Comparison of ENCODE assay signal across 16 cellular contexts in genomic region chr5:16932401-16932800, GRCh38. TPM values are rescaled to one million over a fixed set of nuclear protein-coding genes. Genes with fewer than 3 reads are reported as not detected.
A peak's percentile ranks its signal among the peaks of the same experiment; 100 is the strongest.
DNase-seq lines count a peak whose midpoint lies in the region; ATAC-seq and TF ChIP-seq lines count a peak whose summit lies in the region.
"Had no signal": no experiment of that assay in that cellular context is flagged by ENCODE, and none has a peak within 500 bp of the region (broad histone marks: within the 10 kb centered on the region; RNA-seq: fewer than 3 reads in every experiment).

No MANE protein-coding gene starts in this region.

- peaks cover 35% of the 10 kb centered on the region for H3K4me1 ChIP-seq in ACC112 (ENCODE audit: control insufficient read depth, insufficient read depth, low read length, unreplicated experiment)
- H3K4me1 ChIP-seq in Panc1 (ENCODE audit: control insufficient read depth, insufficient read depth, low read length) = peaks cover 47% of the 10 kb centered on the region
- H3K4me1 ChIP-seq in neural progenitor cell = peaks cover 27% of the 10 kb centered on the region
- H3K4me1 ChIP-seq in ascending aorta = no peaks in the 10 kb centered on the region
- H3K4me1 ChIP-seq: parathyroid adenoma had no signal

- H3K27me3 Mint-ChIP-seq in neural progenitor cell (ENCODE audit: insufficient read depth, low read depth) = peaks cover 10% of the 10 kb centered on the region

- no TSS peak for BruUV-seq in Panc1 (replicated peaks; lab: Mats Ljungman, UMichigan)

- peak overlapping the region; percentile 16 for H3K4me3 Mint-ChIP-seq in neural progenitor cell
- H3K4me3 Mint-ChIP-seq: activated CD8-positive, alpha-beta memory T cell treated with anti-CD3 and anti-CD28 coated beads, Interleukin-2, amount 10 ng/mL, durations not matched to agents 7 days and 5 days had no signal

- H3K27ac ChIP-seq in ACC112 (ENCODE audit: low read depth, low read length) (peak overlapping the region; percentile 20; the same call in 1 of the 2 replicates), Panc1 (ENCODE audit: low read length) (peak overlapping the region; percentile 91), neural progenitor cell (no peak overlapping the region), ascending aorta (no peak overlapping the region)
- H3K27ac ChIP-seq: foreskin keratinocyte, parathyroid adenoma had no signal

- no peak for ATAC-seq in Panc1
- ATAC-seq: activated CD8-positive, alpha-beta memory T cell treated with anti-CD3 and anti-CD28 coated beads, Interleukin-2, amount 10 ng/mL, durations not matched to agents 7 days and 5 days; foreskin keratinocyte had no signal

- H3K36me3 Mint-ChIP-seq in neural progenitor cell = peaks cover 3% of the 10 kb centered on the region
- H3K36me3 Mint-ChIP-seq: activated CD8-positive, alpha-beta memory T cell treated with anti-CD3 and anti-CD28 coated beads, Interleukin-2, amount 10 ng/mL, durations not matched to agents 7 days and 5 days had no signal

- peaks cover 3% of the 10 kb centered on the region for H3K9me3 Mint-ChIP-seq in neural progenitor cell

- H3K36me3 ChIP-seq in ACC112 (ENCODE audit: insufficient read depth, low read length) (no peaks in the 10 kb centered on the region), Panc1 (ENCODE audit: control insufficient read depth, insufficient read depth, low read length) (peaks cover 6% of the 10 kb centered on the region), neural progenitor cell (no peaks in the 10 kb centered on the region), ascending aorta (no peaks in the 10 kb centered on the region)
- H3K36me3 ChIP-seq: Peyer's patch had no signal

- POLR2A ChIA-PET in Panc1 (lab: Charles Lee) = no interaction called here

- peaks cover 55% of the 10 kb centered on the region for H3K4me1 Mint-ChIP-seq in neural progenitor cell

- no peaks in the 10 kb centered on the region for H3K27me3 ChIP-seq in ACC112 (ENCODE audit: insufficient read depth, low read length)
- peaks cover 5% of the 10 kb centered on the region for H3K27me3 ChIP-seq in Panc1 (ENCODE audit: control insufficient read depth, insufficient read depth, low read length)
- H3K27me3 ChIP-seq in neural progenitor cell = peaks cover 20% of the 10 kb centered on the region
- no peaks in the 10 kb centered on the region for H3K27me3 ChIP-seq in ascending aorta
- H3K27me3 ChIP-seq: foreskin keratinocyte, Peyer's patch had no signal

- no peak overlapping the region for H3K9ac ChIP-seq in neural progenitor cell
- H3K9ac ChIP-seq: parathyroid adenoma had no signal

- no peak overlapping the region for H2AFZ ChIP-seq in ACC112 (ENCODE audit: low read length, unreplicated experiment)
- H2AFZ ChIP-seq in neural progenitor cell (replicated peaks) = no peak overlapping the region
- H2AFZ ChIP-seq: parathyroid adenoma had no signal

- H3K79me2 ChIP-seq in ACC112 (ENCODE audit: control insufficient read depth, insufficient read depth, low read length, unreplicated experiment) = peaks cover 82% of the 10 kb centered on the region
- H3K79me2 ChIP-seq in neural progenitor cell (ENCODE audit: low read depth) = peaks cover 81% of the 10 kb centered on the region
- H3K79me2 ChIP-seq: parathyroid adenoma had no signal

- H3K9me3 ChIP-seq in Panc1 (ENCODE audit: control insufficient read depth, insufficient read depth, low read depth, low read length) (no peaks in the 10 kb centered on the region), neural progenitor cell (ENCODE audit: low read depth) (no peaks in the 10 kb centered on the region), ascending aorta (no peaks in the 10 kb centered on the region)
- H3K9me3 ChIP-seq: Peyer's patch had no signal

- TF ChIP-seq CTCF in Panc1 (IDR thresholded peaks at IDR 0.05) (no peak), fibroblast of the aortic adventitia (IDR thresholded peaks at IDR 0.05; ENCODE audit: insufficient read depth, low read length) (no peak), neural progenitor cell (IDR thresholded peaks at IDR 0.05) (no peak), ascending aorta (IDR thresholded peaks at IDR 0.05) (no peak)

- no peak overlapping the region for H3K4me2 ChIP-seq in neural progenitor cell

- DNase-seq in Panc1 (ENCODE audit: low read depth, low spot score) (no peak), fibroblast of the aortic adventitia (ENCODE audit: low read depth) (no peak), neural progenitor cell (ENCODE audit: low spot score) (no peak), NCI-H1930 (lab: John Stamatoyannopoulos, UW) (no peak), ascending aorta (ENCODE audit: low spot score in 2 of 2) (no peak), ureter (ENCODE audit: low spot score) (no peak), SKM-1 (lab: John Stamatoyannopoulos, UW; ENCODE audit: unreplicated experiment) (no peak)
- DNase-seq: activated CD8-positive, alpha-beta memory T cell treated with anti-CD3 and anti-CD28 coated beads, Interleukin-2, amount 10 ng/mL, durations not matched to agents 7 days and 5 days; activated gamma-delta T cell; foreskin keratinocyte; midbrain; NCI-H187; Peyer's patch; stimulated activated CD4-positive, alpha-beta T cell treated with anti-CD3 and anti-CD28 coated beads, Interleukin-15, amount 100 ng/mL, for 24 hours had no signal

- peaks cover 73% of the 10 kb centered on the region for H4K20me1 ChIP-seq in neural progenitor cell (ENCODE audit: low read depth)

- peaks cover 23% of the 10 kb centered on the region for H3F3A ChIP-seq in neural progenitor cell (ENCODE audit: low read depth)

- in situ Hi-C loops in Panc1 (cut with HindIII; ENCODE audit: low pct_unique_long_range_greater_than_20kb, low sequenced_read_pairs) = loop anchor here (25.0 kb wide), 1 partner anchor 205 kb away; no protein-coding TSS in a partner anchor

- intact Hi-C loops in Panc1 (cut with micrococcal nuclease; ENCODE audit: unreplicated experiment) = loop anchor here (5.0 kb wide), 2 partner anchors 140 to 195 kb away; no protein-coding TSS in a partner anchor
- intact Hi-C loops in ascending aorta (cut with DNase I) = no loop called here

- CTCF ChIA-PET in Panc1 (lab: Charles Lee) = interaction anchor here (0.7 to 1.9 kb wide), 3 partner anchors 200 to 270 kb away, joined by 4 to 12 read pairs (median 8); no protein-coding TSS in a partner anchor

- no peak overlapping the region for H3K27ac Mint-ChIP-seq in neural progenitor cell
- H3K27ac Mint-ChIP-seq: activated CD8-positive, alpha-beta memory T cell treated with anti-CD3 and anti-CD28 coated beads, Interleukin-2, amount 10 ng/mL, durations not matched to agents 7 days and 5 days had no signal

- H3K4me3 ChIP-seq in ACC112 (ENCODE audit: low read depth, low read length) (peak overlapping the region; percentile 86), Panc1 (ENCODE audit: low read depth in 2 of 2, low read length in 2 of 2) (peak overlapping the region; percentile 96 to 97), fibroblast of the aortic adventitia (ENCODE audit: low read depth, low read length) (peak overlapping the region; percentile 35), neural progenitor cell (no peak overlapping the region), ascending aorta (no peak overlapping the region)

RNA-seq across cellular contexts. Expression of gene MYO10, which starts 3.7 kb away (rescaled TPM):
- total RNA-seq in Panc1 (2021; ENCODE audit: unreplicated experiment) (71.9 TPM), fibroblast of the aortic adventitia (ENCODE audit: low replicate concordance) (37.1 and 324 TPM in 2 replicates), neural progenitor cell (ENCODE audit: low replicate concordance) (39.1 and 59.9 TPM in 2 replicates), ascending aorta (20.0 TPM), ureter (19.7 TPM)
- polyA plus RNA-seq in Panc1 (2012; ENCODE audit: insufficient read length) = 68.6 TPM
- total RNA-seq: activated CD8-positive, alpha-beta memory T cell treated with anti-CD3 and anti-CD28 coated beads, Interleukin-2, amount 10 ng/mL, durations not matched to agents 7 days and 5 days had no signal

Comparison
In these comparisons a context has a peak if more than half of its experiments do, and no peak if none do; other contexts are left out.
1. H3K27ac ChIP-seq: peak in ACC112 (single experiment) and Panc1 (single experiment); none in neural progenitor cell (single experiment) and ascending aorta (0 of 2).
2. H3K4me3 ChIP-seq: peak in ACC112 (single experiment), Panc1 (2 of 2) and fibroblast of the aortic adventitia (single experiment); none in neural progenitor cell (single experiment) and ascending aorta (0 of 2).